ENCODE assay signal across 15 cellular contexts in genomic region chr3:188292827-188293226, GRCh38.
"Had no signal": no experiment of that assay in that cellular context is flagged by ENCODE, and none has a peak within 500 bp of the region (broad histone marks: within the 10 kb centered on the region; RNA-seq: fewer than 3 reads in every experiment).

No MANE protein-coding gene starts in this region.

- H3K27ac Mint-ChIP-seq: activated CD4-positive, alpha-beta T cell treated with anti-CD3 and anti-CD28 coated beads, Interleukin-2, amount 10 ng/mL, durations not matched to agents 7 days and 5 days; activated naive CD4-positive, alpha-beta T cell treated with anti-CD3 and anti-CD28 coated beads for 36 hours; activated naive CD8-positive, alpha-beta T cell treated with anti-CD3 and anti-CD28 coated beads, Interleukin-2, amount 50 U/mL, for 24 hours; activated T-helper 2 cell treated with anti-CD3 and anti-CD28 coated beads, Interferon-gamma antibody, Interleukin-2, Interleukin-4, amounts not matched to agents 10 μg/mL and 5 μg/mL and 100 μg/mL, durations not matched to agents 14 hours and 24 hours and 36 hours; nephron had no signal

- H3K36me3 ChIP-seq: prostate gland, thyroid gland, vagina had no signal

- H3K4me3 Mint-ChIP-seq: activated CD4-positive, alpha-beta T cell treated with anti-CD3 and anti-CD28 coated beads, Interleukin-2, amount 10 ng/mL, durations not matched to agents 7 days and 5 days; activated naive CD4-positive, alpha-beta T cell treated with anti-CD3 and anti-CD28 coated beads for 36 hours; activated naive CD8-positive, alpha-beta T cell treated with anti-CD3 and anti-CD28 coated beads, Interleukin-2, amount 50 U/mL, for 24 hours; nephron had no signal

- H2AFZ ChIP-seq: hepatocyte had no signal

- DNase-seq: activated CD4-positive, alpha-beta T cell treated with anti-CD3 and anti-CD28 coated beads, Interleukin-2, amount 10 ng/mL, durations not matched to agents 7 days and 5 days; activated CD8-positive, alpha-beta memory T cell treated with anti-CD3 and anti-CD28 coated beads, Interleukin-2, amount 50 U/mL, for 48 hours; activated naive CD4-positive, alpha-beta T cell treated with anti-CD3 and anti-CD28 coated beads for 36 hours; activated naive CD8-positive, alpha-beta T cell treated with anti-CD3 and anti-CD28 coated beads, Interleukin-2, amount 50 U/mL, for 24 hours; islet precursor cell; mucosa of descending colon; nucleus accumbens; stimulated activated CD4-positive, alpha-beta T cell treated with anti-CD3 and anti-CD28 coated beads, Interleukin-1b, Interleukin-23, amount 100 ng/mL, for 48 hours; thyroid gland had no signal

- H3K27me3 ChIP-seq: hepatocyte, thyroid gland, vagina had no signal

- H3K4me2 ChIP-seq: hepatocyte had no signal

- ATAC-seq: activated naive CD8-positive, alpha-beta T cell treated with anti-CD3 and anti-CD28 coated beads, Interleukin-2, amount 50 U/mL, for 24 hours; left lobe of liver; mucosa of descending colon had no signal

- H3K27me3 Mint-ChIP-seq: activated CD4-positive, alpha-beta T cell treated with anti-CD3 and anti-CD28 coated beads, Interleukin-2, amount 10 ng/mL, durations not matched to agents 7 days and 5 days; activated naive CD8-positive, alpha-beta T cell treated with anti-CD3 and anti-CD28 coated beads, Interleukin-2, amount 50 U/mL, for 24 hours had no signal

- H3K4me3 ChIP-seq: hepatocyte, mucosa of descending colon, prostate gland, thyroid gland, vagina had no signal

- H3K9me3 Mint-ChIP-seq: activated naive CD4-positive, alpha-beta T cell treated with anti-CD3 and anti-CD28 coated beads for 36 hours; activated naive CD8-positive, alpha-beta T cell treated with anti-CD3 and anti-CD28 coated beads, Interleukin-2, amount 50 U/mL, for 24 hours; activated T-helper 2 cell treated with anti-CD3 and anti-CD28 coated beads, Interferon-gamma antibody, Interleukin-2, Interleukin-4, amounts not matched to agents 10 μg/mL and 5 μg/mL and 100 μg/mL, durations not matched to agents 14 hours and 24 hours and 36 hours; nephron had no signal

- H3K9me3 ChIP-seq: mucosa of descending colon, prostate gland, thyroid gland, vagina had no signal

- H3K27ac ChIP-seq: hepatocyte, prostate gland, thyroid gland, vagina had no signal
